Comparison of ENCODE assay signal across 37 cellular contexts in genomic region chr2:166520604-166521003, GRCh38. TPM values are rescaled to one million over a fixed set of nuclear protein-coding genes. Genes with fewer than 3 reads are reported as not detected.
"Had no signal": no experiment of that assay in that cellular context is flagged by ENCODE, and none has a peak within 500 bp of the region (broad histone marks: within the 10 kb centered on the region; RNA-seq: fewer than 3 reads in every experiment).

No MANE protein-coding gene starts in this region.

- H3K36me3 ChIP-seq: MG63 had no signal

- H3K27me3 ChIP-seq: MG63 had no signal

- H3K4me3 ChIP-seq: MG63 had no signal

- H3K9me3 ChIP-seq: MG63 had no signal

- DNase-seq: Karpas-422, Kasumi-1, MG63, MM.1S, MV-4-11, NCI-H1048, NCI-H1092, NCI-H1092 treated with DMSO at 0.1 percent for 48 hours, NCI-H1105, NCI-H1105 treated with DMSO at 0.1 percent for 48 hours, NCI-H1417, NCI-H1417 treated with DMSO at 0.1 percent for 48 hours, NCI-H1436, NCI-H1436 treated with DMSO at 0.1 percent for 48 hours, NCI-H146, NCI-H1694, NCI-H1694 treated with DMSO at 0.1 percent for 48 hours, NCI-H187, NCI-H187 treated with DMSO at 0.1 percent for 48 hours, NCI-H1930, NCI-H2029, NCI-H2029 treated with DMSO at 0.1 percent for 48 hours, NCI-H2081, NCI-H2081 treated with DMSO at 0.1 percent for 48 hours, NCI-H2107, NCI-H2171, NCI-H2171 treated with DMSO at 0.1 percent for 48 hours, NCI-H2227 treated with DMSO at 0.1 percent for 48 hours, NCI-H226, NCI-H345, NCI-H446, NCI-H446 treated with DMSO at 0.1 percent for 48 hours, NCI-H510A, NCI-H510A treated with DMSO at 0.1 percent for 48 hours, NCI-H524 had no signal

RNA-seq across cellular contexts. Expression of gene SCN7A, which starts 26.6 kb away (rescaled TPM):
- total RNA-seq: M059J, MCF 10A had no signal
